1 cellular context compared by ENCODE assay signal in the genomic region with DNA sequence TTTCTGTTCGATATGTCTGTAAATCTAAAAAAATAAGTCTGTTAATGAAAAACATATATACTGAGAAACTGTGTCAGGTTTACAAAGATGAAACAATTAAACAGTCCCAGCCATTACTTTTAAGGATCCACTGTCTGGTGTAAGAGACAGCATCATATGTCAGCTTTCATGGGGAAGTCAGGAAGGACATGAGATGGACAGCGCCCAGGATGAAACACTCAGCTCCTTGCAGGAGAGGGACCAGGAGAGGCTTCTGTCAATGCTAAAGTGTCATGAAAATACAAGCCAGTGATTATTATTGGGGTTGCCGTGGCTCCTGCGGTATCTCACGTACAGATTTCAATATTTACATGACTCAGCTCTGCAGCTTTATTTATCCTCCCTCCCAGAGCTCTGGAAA.
TF ChIP-seq lines count a peak whose summit lies in the region.

No MANE protein-coding gene starts in this region.

TF ChIP-seq in GM23338, 12 proteins besides CTCF, POLR2A, EP300 and RAD21:
- TF ChIP-seq, protein P1, sequence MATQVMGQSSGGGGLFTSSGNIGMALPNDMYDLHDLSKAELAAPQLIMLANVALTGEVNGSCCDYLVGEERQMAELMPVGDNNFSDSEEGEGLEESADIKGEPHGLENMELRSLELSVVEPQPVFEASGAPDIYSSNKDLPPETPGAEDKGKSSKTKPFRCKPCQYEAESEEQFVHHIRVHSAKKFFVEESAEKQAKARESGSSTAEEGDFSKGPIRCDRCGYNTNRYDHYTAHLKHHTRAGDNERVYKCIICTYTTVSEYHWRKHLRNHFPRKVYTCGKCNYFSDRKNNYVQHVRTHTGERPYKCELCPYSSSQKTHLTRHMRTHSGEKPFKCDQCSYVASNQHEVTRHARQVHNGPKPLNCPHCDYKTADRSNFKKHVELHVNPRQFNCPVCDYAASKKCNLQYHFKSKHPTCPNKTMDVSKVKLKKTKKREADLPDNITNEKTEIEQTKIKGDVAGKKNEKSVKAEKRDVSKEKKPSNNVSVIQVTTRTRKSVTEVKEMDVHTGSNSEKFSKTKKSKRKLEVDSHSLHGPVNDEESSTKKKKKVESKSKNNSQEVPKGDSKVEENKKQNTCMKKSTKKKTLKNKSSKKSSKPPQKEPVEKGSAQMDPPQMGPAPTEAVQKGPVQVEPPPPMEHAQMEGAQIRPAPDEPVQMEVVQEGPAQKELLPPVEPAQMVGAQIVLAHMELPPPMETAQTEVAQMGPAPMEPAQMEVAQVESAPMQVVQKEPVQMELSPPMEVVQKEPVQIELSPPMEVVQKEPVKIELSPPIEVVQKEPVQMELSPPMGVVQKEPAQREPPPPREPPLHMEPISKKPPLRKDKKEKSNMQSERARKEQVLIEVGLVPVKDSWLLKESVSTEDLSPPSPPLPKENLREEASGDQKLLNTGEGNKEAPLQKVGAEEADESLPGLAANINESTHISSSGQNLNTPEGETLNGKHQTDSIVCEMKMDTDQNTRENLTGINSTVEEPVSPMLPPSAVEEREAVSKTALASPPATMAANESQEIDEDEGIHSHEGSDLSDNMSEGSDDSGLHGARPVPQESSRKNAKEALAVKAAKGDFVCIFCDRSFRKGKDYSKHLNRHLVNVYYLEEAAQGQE (IDR thresholded peaks at IDR 0.05; ENCODE audit: unreplicated experiment), result peak; percentile 11
- TF ChIP-seq EZH2phosphoT487 (IDR thresholded peaks at IDR 0.05; ENCODE audit: unreplicated experiment) (no peak), NANOG (IDR thresholded peaks at IDR 0.05; ENCODE audit: borderline replicate concordance) (no peak)
- TF ChIP-seq, protein P2, sequence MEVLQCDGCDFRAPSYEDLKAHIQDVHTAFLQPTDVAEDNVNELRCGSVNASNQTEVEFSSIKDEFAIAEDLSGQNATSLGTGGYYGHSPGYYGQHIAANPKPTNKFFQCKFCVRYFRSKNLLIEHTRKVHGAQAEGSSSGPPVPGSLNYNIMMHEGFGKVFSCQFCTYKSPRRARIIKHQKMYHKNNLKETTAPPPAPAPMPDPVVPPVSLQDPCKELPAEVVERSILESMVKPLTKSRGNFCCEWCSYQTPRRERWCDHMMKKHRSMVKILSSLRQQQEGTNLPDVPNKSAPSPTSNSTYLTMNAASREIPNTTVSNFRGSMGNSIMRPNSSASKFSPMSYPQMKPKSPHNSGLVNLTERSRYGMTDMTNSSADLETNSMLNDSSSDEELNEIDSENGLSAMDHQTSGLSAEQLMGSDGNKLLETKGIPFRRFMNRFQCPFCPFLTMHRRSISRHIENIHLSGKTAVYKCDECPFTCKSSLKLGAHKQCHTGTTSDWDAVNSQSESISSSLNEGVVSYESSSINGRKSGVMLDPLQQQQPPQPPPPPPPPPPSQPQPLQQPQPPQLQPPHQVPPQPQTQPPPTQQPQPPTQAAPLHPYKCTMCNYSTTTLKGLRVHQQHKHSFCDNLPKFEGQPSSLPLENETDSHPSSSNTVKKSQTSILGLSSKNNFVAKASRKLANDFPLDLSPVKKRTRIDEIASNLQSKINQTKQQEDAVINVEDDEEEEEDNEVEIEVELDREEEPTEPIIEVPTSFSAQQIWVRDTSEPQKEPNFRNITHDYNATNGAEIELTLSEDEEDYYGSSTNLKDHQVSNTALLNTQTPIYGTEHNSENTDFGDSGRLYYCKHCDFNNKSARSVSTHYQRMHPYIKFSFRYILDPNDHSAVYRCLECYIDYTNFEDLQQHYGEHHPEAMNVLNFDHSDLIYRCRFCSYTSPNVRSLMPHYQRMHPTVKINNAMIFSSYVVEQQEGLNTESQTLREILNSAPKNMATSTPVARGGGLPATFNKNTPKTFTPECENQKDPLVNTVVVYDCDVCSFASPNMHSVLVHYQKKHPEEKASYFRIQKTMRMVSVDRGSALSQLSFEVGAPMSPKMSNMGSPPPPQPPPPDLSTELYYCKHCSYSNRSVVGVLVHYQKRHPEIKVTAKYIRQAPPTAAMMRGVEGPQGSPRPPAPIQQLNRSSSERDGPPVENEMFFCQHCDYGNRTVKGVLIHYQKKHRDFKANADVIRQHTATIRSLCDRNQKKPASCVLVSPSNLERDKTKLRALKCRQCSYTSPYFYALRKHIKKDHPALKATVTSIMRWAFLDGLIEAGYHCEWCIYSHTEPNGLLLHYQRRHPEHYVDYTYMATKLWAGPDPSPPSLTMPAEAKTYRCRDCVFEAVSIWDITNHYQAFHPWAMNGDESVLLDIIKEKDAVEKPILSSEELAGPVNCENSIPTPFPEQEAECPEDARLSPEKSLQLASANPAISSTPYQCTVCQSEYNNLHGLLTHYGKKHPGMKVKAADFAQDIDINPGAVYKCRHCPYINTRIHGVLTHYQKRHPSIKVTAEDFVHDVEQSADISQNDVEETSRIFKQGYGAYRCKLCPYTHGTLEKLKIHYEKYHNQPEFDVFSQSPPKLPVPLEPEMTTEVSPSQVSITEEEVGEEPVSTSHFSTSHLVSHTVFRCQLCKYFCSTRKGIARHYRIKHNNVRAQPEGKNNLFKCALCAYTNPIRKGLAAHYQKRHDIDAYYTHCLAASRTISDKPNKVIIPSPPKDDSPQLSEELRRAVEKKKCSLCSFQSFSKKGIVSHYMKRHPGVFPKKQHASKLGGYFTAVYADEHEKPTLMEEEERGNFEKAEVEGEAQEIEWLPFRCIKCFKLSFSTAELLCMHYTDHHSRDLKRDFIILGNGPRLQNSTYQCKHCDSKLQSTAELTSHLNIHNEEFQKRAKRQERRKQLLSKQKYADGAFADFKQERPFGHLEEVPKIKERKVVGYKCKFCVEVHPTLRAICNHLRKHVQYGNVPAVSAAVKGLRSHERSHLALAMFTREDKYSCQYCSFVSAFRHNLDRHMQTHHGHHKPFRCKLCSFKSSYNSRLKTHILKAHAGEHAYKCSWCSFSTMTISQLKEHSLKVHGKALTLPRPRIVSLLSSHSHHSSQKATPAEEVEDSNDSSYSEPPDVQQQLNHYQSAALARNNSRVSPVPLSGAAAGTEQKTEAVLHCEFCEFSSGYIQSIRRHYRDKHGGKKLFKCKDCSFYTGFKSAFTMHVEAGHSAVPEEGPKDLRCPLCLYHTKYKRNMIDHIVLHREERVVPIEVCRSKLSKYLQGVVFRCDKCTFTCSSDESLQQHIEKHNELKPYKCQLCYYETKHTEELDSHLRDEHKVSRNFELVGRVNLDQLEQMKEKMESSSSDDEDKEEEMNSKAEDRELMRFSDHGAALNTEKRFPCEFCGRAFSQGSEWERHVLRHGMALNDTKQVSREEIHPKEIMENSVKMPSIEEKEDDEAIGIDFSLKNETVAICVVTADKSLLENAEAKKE (CRISPR knock-in tag; IDR thresholded peaks at IDR 0.05), result no peak
TF ChIP-seq in GM23338: peak in this region for 1.
